ENCODE assay signal across 3 cellular contexts in the genomic region with DNA sequence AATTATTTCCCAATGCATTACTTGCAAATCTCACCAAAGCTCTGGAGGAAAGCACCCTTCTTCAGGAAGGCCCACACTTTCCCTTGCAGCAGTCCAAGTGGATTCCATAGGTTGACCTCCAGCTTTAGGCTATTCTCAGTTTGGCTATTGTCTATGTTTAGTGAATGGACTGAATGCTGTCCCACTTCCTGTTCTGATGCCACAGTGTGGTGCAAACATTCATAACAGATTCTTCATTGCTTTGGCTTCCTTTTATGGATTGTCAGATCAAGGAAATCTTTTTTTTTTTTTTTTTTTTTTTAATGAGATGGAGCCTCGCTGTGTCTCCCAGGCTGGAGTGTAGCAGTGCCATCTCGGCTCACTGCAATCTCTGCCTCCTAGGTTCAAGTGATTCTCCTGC. TPM values are rescaled to one million over a fixed set of nuclear protein-coding genes. Genes with fewer than 3 reads are reported as not detected.
"Had no signal": no experiment of that assay in that cellular context is flagged by ENCODE, and none has a peak within 500 bp of the region (broad histone marks: within the 10 kb centered on the region; RNA-seq: fewer than 3 reads in every experiment).

No MANE protein-coding gene starts in this region.

RNA-seq across cellular contexts. Expression of a gene that starts 55.1 kb away (rescaled TPM):
- total RNA-seq: HepG2 had no signal
- polyA plus RNA-seq: HepG2, IgD-negative memory B cell, K562 had no signal
